14 cellular contexts compared by ENCODE assay signal in the genomic region with DNA sequence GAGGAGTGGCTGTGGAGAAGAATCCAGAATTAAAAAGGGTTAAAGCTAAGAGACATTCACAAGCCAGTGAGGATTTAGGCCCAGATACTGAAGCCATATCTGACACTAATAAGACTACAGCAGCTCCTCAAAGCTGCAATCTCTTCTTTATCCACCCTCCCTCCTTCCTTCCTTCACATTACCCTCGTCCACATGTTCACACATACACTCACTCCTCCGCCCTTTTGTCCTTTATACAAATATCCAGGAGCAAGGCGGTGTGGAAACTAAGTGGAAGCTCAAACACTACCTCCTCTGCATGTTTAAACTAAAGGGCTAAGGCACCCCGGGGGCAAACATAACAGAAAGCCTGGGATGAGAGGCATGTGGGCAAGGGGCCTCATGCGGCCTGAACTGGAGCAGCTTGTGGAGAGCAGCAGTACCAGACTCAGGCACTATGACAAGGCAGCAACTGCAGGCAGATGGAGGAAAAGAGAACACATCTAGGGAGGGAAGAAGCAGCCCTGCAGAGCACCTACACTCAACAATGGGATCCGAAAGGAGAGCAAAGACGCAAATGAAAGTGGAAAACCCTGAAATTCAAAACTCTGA. TPM values are rescaled to one million over a fixed set of nuclear protein-coding genes. Genes with fewer than 3 reads are reported as not detected.
DNase-seq lines count a peak whose midpoint lies in the region; ATAC-seq and TF ChIP-seq lines count a peak whose summit lies in the region.
"Had no signal": no experiment of that assay in that cellular context is flagged by ENCODE, and none has a peak within 500 bp of the region (broad histone marks: within the 10 kb centered on the region; RNA-seq: fewer than 3 reads in every experiment).

No MANE protein-coding gene starts in this region.

- no peak overlapping the region for H2BK5ac ChIP-seq in mesendoderm (ENCODE audit: low read length)

- H2BK120ac ChIP-seq in mesendoderm (ENCODE audit: low read depth, low read length): no peak overlapping the region

- CTCF ChIA-PET in PC-3 (lab: Charles Lee): no interaction called here

- H3K4me1 ChIP-seq in HUES64 (ENCODE audit: insufficient read depth, low read length) (peaks cover 25% of the 10 kb centered on the region), mesendoderm (ENCODE audit: control insufficient read depth, low read depth, low read length) (no peaks in the 10 kb centered on the region), PC-3 (ENCODE audit: insufficient read depth, low read length) (no peaks in the 10 kb centered on the region)
- H3K4me1 ChIP-seq in effector memory CD4-positive, alpha-beta T cell (ENCODE audit: control insufficient read depth, insufficient read depth, low read length, poor library complexity, severe bottlenecking): no peaks in the 10 kb centered on the region
- H3K4me1 ChIP-seq: SJCRH30 had no signal

- ATAC-seq in HG02885 (IDR thresholded peaks at IDR 0.05; ENCODE audit: poor library complexity, unreplicated experiment): no peak
- no peak for ATAC-seq in PC-3
- ATAC-seq: activated CD4-positive, CD25-positive, alpha-beta regulatory T cell treated with anti-CD3 and anti-CD28 coated beads, Interleukin-2, amount 50 U/mL, for 24 hours had no signal

- no peaks in the 10 kb centered on the region for H3K79me2 ChIP-seq in mesendoderm (ENCODE audit: control insufficient read depth, insufficient read depth, low read length)
- H3K79me2 ChIP-seq in PC-3 (ENCODE audit: low read length): no peaks in the 10 kb centered on the region

- no peak overlapping the region for H3K4me2 ChIP-seq in mesendoderm (ENCODE audit: low read length)
- no peak overlapping the region for H3K4me2 ChIP-seq in PC-3 (ENCODE audit: low read length)

- H4K20me1 ChIP-seq in PC-3 (ENCODE audit: low read length): no peaks in the 10 kb centered on the region

- H3K18ac ChIP-seq in mesendoderm (ENCODE audit: low read length): no peak overlapping the region

- intact Hi-C loops in PC-3 (cut with micrococcal nuclease): no loop called here

- H4K8ac ChIP-seq in mesendoderm (ENCODE audit: low read depth, low read length): no peak overlapping the region

- TF ChIP-seq CTCF in PC-3 (conservative IDR thresholded peaks at IDR 0.05; ENCODE audit: low read depth, low read length): no peak

- no peak overlapping the region for H3K23ac ChIP-seq in mesendoderm (ENCODE audit: low read length)

- POLR2A ChIA-PET in PC-3 (lab: Charles Lee; ENCODE audit: unreplicated experiment): interaction anchor here (0.6 kb wide), 1 partner anchor 42 kb away, joined by 8 read pairs; no protein-coding TSS in a partner anchor

- H4K5ac ChIP-seq in mesendoderm (ENCODE audit: low read length): no peak overlapping the region

- no peaks in the 10 kb centered on the region for H3K79me1 ChIP-seq in mesendoderm (ENCODE audit: low read length)

- WGBS in HUES64: 13% methylated on average over 7 of the region's 7 CpGs
- 100% methylated on average over 2 of the region's 7 CpGs for WGBS in mesendoderm (ENCODE audit: extremely low coverage, insufficient coverage, low lambda C conversion rate)

- no peak overlapping the region for H3K27ac ChIP-seq in HUES64 (ENCODE audit: low read depth, low read length)
- H3K27ac ChIP-seq in mesendoderm (ENCODE audit: low read depth, low read length): no peak overlapping the region
- no peak overlapping the region for H3K27ac ChIP-seq in PC-3 (ENCODE audit: low read length)
- no peak overlapping the region for H3K27ac ChIP-seq in effector memory CD4-positive, alpha-beta T cell (ENCODE audit: insufficient read depth, low read length, poor library complexity, severe bottlenecking)
- H3K27ac ChIP-seq: C4-2B, cardiac muscle cell, SJCRH30 had no signal

- H3K56ac ChIP-seq in mesendoderm (ENCODE audit: low read length): no peak overlapping the region

- no peak overlapping the region for H2AFZ ChIP-seq in PC-3 (ENCODE audit: low read length)

- H3K9me3 ChIP-seq in HUES64 (ENCODE audit: insufficient read depth, low read depth, low read length) (no peaks in the 10 kb centered on the region), PC-3 (ENCODE audit: low read length) (no peaks in the 10 kb centered on the region)
- H3K9me3 ChIP-seq in effector memory CD4-positive, alpha-beta T cell (ENCODE audit: control insufficient read depth, low read length): no peaks in the 10 kb centered on the region
- H3K9me3 ChIP-seq: SJCRH30 had no signal

- H3F3A ChIP-seq in PC-3 (ENCODE audit: low read length, unreplicated experiment): no peaks in the 10 kb centered on the region

- peak; percentile 22 for DNase-seq in COLO668 (lab: John Stamatoyannopoulos, UW; ENCODE audit: unreplicated experiment)
- peak; percentile 8 for DNase-seq in astrocyte of the hippocampus (ENCODE audit: low read depth, low spot score)
- DNase-seq in mesendoderm: peak; percentile 76
- no peak for DNase-seq in PC-3
- no peak for DNase-seq in effector memory CD4-positive, alpha-beta T cell
- DNase-seq in T-helper 9 cell: no peak
- DNase-seq: activated effector memory CD4-positive, alpha-beta T cell treated with Interleukin-2 at 50 U/mL for 16 hours had no signal

- H2BK15ac ChIP-seq in mesendoderm (replicated peaks; ENCODE audit: low read depth): no peak overlapping the region

- H3K9ac ChIP-seq in HUES64 (ENCODE audit: low read depth, low read length) (no peak overlapping the region), mesendoderm (ENCODE audit: low read length) (no peak overlapping the region), PC-3 (ENCODE audit: low read length) (no peak overlapping the region)

- no peak overlapping the region for H3K4ac ChIP-seq in mesendoderm (ENCODE audit: low read depth, low read length)

- H3K27me3 ChIP-seq in HUES64 (ENCODE audit: insufficient read depth, low read length): no peaks in the 10 kb centered on the region
- H3K27me3 ChIP-seq in mesendoderm (ENCODE audit: insufficient read depth, low read length, poor library complexity): no peaks in the 10 kb centered on the region
- no peaks in the 10 kb centered on the region for H3K27me3 ChIP-seq in PC-3 (ENCODE audit: low read length)
- H3K27me3 ChIP-seq in effector memory CD4-positive, alpha-beta T cell (replicated peaks; ENCODE audit: control insufficient read depth, insufficient read depth, low read length, poor library complexity, severe bottlenecking): no peaks in the 10 kb centered on the region
- H3K27me3 ChIP-seq: SJCRH30 had no signal

- H3K4me3 ChIP-seq in HUES64 (ENCODE audit: low read length): peak overlapping the region; percentile 20; the same call in 1 of the 2 replicates
- H3K4me3 ChIP-seq in mesendoderm (ENCODE audit: low read length): no peak overlapping the region
- H3K4me3 ChIP-seq in PC-3 (ENCODE audit: low read length): no peak overlapping the region
- H3K4me3 ChIP-seq in effector memory CD4-positive, alpha-beta T cell (ENCODE audit: insufficient read depth, low read depth, low read length, poor library complexity, severe bottlenecking): no peak overlapping the region
- H3K4me3 ChIP-seq: cardiac muscle cell, SJCRH30 had no signal

- H3K36me3 ChIP-seq in HUES64 (ENCODE audit: insufficient read depth, low read length): 0 out of 2 replicates have a peak, but pooled peaks cover 7% of the 10 kb centered on the region
- H3K36me3 ChIP-seq in mesendoderm (ENCODE audit: control insufficient read depth, insufficient read depth, low read length): no peaks in the 10 kb centered on the region
- no peaks in the 10 kb centered on the region for H3K36me3 ChIP-seq in PC-3 (ENCODE audit: low read depth, low read length)
- peaks cover 9% of the 10 kb centered on the region for H3K36me3 ChIP-seq in effector memory CD4-positive, alpha-beta T cell (ENCODE audit: control insufficient read depth, insufficient read depth, low read length)
- H3K36me3 ChIP-seq: cardiac muscle cell, SJCRH30 had no signal

- no TSS peak for BruUV-seq in PC-3 (replicated peaks; lab: Mats Ljungman, UMichigan)

- no peaks in the 10 kb centered on the region for H3K9me2 ChIP-seq in PC-3 (replicated peaks; ENCODE audit: low read length)

- no peak overlapping the region for H2AK5ac ChIP-seq in mesendoderm (ENCODE audit: low read length)

RNA-seq across cellular contexts. Expression of gene MAB21L2, which starts 9.4 kb away (rescaled TPM):
- 0.80 TPM for polyA plus RNA-seq in HUES64 (2013, experiment 1 of 2)
- polyA plus RNA-seq in HUES64 (2013, experiment 2 of 2): 1.7 TPM
- polyA plus RNA-seq in mesendoderm (2013, experiment 1 of 2): 0.06 TPM
- 0.06 TPM for polyA plus RNA-seq in mesendoderm (2013, experiment 2 of 2)
- not detected in 2 replicates for total RNA-seq in PC-3 (2014; rRNA removed)
- total RNA-seq: SJCRH30 had no signal
- polyA plus RNA-seq: IgD-negative memory B cell had no signal

Comparison
In these comparisons a context has a peak if more than half of its experiments do, and no peak if none do; other contexts are left out.
1. DNase-seq: peak in COLO668 (single experiment), astrocyte of the hippocampus (single experiment) and mesendoderm (single experiment); none in PC-3 (single experiment), effector memory CD4-positive, alpha-beta T cell (0 of 3) and T-helper 9 cell (single experiment).